1 cellular context compared by ENCODE assay signal in the genomic region with DNA sequence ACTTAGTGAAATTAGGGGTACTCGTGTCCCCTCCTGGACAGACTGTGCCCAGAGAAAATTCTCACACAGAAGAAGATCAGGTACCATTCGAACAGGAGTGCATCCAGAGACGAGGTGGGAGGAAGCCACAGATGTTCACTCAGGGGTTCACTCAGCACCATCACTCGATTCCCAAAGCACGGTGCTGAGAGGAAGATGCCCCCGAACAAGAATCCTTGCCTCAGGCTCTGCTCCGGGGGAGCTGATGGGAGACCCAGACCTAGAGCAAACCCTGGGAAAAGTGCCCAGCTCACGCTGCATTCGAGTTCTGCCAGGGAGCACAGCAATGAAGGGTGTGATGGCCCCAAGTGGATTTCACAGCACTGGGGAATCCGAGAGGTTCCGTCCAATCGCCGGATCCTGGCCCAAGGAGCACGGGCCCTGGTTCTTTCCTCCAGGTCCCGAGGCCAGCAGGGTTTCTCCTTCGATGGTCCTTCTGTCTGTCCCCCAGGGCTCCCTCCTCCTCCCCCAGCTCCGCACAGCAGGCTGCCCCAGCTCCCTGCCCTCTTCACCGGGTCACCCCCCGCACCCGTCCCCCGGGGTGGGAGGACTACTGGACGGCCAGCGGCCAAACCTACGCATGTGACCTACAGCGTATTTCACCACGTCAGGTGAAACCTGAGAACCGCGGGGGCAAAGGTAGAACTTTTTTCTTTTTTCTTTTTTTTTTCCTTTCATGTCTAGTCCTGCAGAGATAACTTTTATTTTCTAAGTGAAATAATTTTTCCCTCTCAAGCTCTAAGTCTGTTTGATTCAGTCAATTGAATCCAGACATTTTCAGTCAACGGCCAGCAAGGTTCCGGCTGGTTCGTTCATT.
TF ChIP-seq lines count a peak whose summit lies in the region.

No MANE protein-coding gene starts in this region.

TF ChIP-seq in HepG2, 621 proteins besides CTCF, POLR2A, EP300 and RAD21 (continued from another document and continues in another):
- TF ChIP-seq ZNF407 (CRISPR knock-in tag; IDR thresholded peaks at IDR 0.05; ENCODE audit: not compliant biosample characterization) (no peak), REL (CRISPR knock-in tag; conservative IDR thresholded peaks at IDR 0.05) (no peak), ATM (IDR thresholded peaks at IDR 0.05; ENCODE audit: borderline replicate concordance) (no peak), CSRNP2 (CRISPR knock-in tag; conservative IDR thresholded peaks at IDR 0.05; ENCODE audit: low read depth) (no peak), GZF1 (CRISPR knock-in tag; IDR thresholded peaks at IDR 0.05) (no peak), GATA4 (IDR thresholded peaks at IDR 0.05; ENCODE audit: borderline replicate concordance, low read depth) (no peak), ZNF790 (CRISPR knock-in tag; IDR thresholded peaks at IDR 0.05; ENCODE audit: borderline replicate concordance) (no peak), YEATS2 (CRISPR knock-in tag; IDR thresholded peaks at IDR 0.05; ENCODE audit: borderline replicate concordance) (no peak), ZFP41 (CRISPR knock-in tag; IDR thresholded peaks at IDR 0.05; ENCODE audit: borderline replicate concordance) (no peak), ATAD3A (CRISPR knock-in tag; IDR thresholded peaks at IDR 0.05) (no peak), KAT7 (CRISPR knock-in tag; IDR thresholded peaks at IDR 0.05; ENCODE audit: borderline replicate concordance) (no peak), ZBTB1 (CRISPR knock-in tag; IDR thresholded peaks at IDR 0.05; ENCODE audit: borderline replicate concordance) (no peak), ZNF879 (CRISPR knock-in tag; IDR thresholded peaks at IDR 0.05) (no peak), DMTF1 (CRISPR knock-in tag; IDR thresholded peaks at IDR 0.05) (no peak), ZNF138 (CRISPR knock-in tag; IDR thresholded peaks at IDR 0.05; ENCODE audit: low read depth) (no peak), ZNF512 (CRISPR knock-in tag; IDR thresholded peaks at IDR 0.05) (no peak), HNRNPL (IDR thresholded peaks at IDR 0.05; ENCODE audit: low read depth, low read length) (no peak), SRSF1 (optimal IDR thresholded peaks at IDR 0.05; ENCODE audit: low read depth, low read length) (no peak), ZNF264 (CRISPR knock-in tag; IDR thresholded peaks at IDR 0.05) (no peak), HDAC2 (CRISPR knock-in tag; IDR thresholded peaks at IDR 0.05) (0 out of 2 replicates have a peak, but pooled peaks have one; percentile 34), RAD51 (IDR thresholded peaks at IDR 0.05; ENCODE audit: borderline replicate concordance) (no peak), KLF6 (CRISPR knock-in tag; IDR thresholded peaks at IDR 0.05) (no peak), ZSCAN20 (CRISPR knock-in tag; IDR thresholded peaks at IDR 0.05; ENCODE audit: borderline replicate concordance) (no peak), ARNTL (CRISPR knock-in tag; IDR thresholded peaks at IDR 0.05) (peak; percentile 50; the same call in 1 of the 2 replicates), ZNF44 (CRISPR knock-in tag; IDR thresholded peaks at IDR 0.05) (no peak), HMGXB4 (CRISPR knock-in tag; IDR thresholded peaks at IDR 0.05; ENCODE audit: borderline replicate concordance in 1 of 2, low read depth in 1 of 2) (0 out of 4 replicates have a peak, but pooled peaks of 1 of the 2 experiments have one; percentile 29), SPEN (CRISPR knock-in tag; IDR thresholded peaks at IDR 0.05; ENCODE audit: low read depth) (peak; percentile 67), ZFP37 (CRISPR knock-in tag; IDR thresholded peaks at IDR 0.05; ENCODE audit: borderline replicate concordance) (no peak), THAP11 (CRISPR knock-in tag; IDR thresholded peaks at IDR 0.05) (peak; percentile 42; the same call in 1 of the 2 replicates)
- TF ChIP-seq, protein P1, sequence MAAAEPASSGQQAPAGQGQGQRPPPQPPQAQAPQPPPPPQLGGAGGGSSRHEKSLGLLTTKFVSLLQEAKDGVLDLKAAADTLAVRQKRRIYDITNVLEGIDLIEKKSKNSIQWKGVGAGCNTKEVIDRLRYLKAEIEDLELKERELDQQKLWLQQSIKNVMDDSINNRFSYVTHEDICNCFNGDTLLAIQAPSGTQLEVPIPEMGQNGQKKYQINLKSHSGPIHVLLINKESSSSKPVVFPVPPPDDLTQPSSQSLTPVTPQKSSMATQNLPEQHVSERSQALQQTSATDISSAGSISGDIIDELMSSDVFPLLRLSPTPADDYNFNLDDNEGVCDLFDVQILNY (CRISPR knock-in tag; conservative IDR thresholded peaks at IDR 0.05): no peak
- TF ChIP-seq, protein P2, sequence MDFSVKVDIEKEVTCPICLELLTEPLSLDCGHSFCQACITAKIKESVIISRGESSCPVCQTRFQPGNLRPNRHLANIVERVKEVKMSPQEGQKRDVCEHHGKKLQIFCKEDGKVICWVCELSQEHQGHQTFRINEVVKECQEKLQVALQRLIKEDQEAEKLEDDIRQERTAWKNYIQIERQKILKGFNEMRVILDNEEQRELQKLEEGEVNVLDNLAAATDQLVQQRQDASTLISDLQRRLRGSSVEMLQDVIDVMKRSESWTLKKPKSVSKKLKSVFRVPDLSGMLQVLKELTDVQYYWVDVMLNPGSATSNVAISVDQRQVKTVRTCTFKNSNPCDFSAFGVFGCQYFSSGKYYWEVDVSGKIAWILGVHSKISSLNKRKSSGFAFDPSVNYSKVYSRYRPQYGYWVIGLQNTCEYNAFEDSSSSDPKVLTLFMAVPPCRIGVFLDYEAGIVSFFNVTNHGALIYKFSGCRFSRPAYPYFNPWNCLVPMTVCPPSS (IDR thresholded peaks at IDR 0.05): no peak
- TF ChIP-seq, protein P3, sequence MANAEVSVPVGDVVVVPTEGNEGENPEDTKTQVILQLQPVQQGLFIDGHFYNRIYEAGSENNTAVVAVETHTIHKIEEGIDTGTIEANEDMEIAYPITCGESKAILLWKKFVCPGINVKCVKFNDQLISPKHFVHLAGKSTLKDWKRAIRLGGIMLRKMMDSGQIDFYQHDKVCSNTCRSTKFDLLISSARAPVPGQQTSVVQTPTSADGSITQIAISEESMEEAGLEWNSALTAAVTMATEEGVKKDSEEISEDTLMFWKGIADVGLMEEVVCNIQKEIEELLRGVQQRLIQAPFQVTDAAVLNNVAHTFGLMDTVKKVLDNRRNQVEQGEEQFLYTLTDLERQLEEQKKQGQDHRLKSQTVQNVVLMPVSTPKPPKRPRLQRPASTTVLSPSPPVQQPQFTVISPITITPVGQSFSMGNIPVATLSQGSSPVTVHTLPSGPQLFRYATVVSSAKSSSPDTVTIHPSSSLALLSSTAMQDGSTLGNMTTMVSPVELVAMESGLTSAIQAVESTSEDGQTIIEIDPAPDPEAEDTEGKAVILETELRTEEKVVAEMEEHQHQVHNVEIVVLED (CRISPR knock-in tag; IDR thresholded peaks at IDR 0.05; ENCODE audit: borderline replicate concordance): peak; percentile 37; the same call in 1 of the 2 replicates
- TF ChIP-seq, protein P4, sequence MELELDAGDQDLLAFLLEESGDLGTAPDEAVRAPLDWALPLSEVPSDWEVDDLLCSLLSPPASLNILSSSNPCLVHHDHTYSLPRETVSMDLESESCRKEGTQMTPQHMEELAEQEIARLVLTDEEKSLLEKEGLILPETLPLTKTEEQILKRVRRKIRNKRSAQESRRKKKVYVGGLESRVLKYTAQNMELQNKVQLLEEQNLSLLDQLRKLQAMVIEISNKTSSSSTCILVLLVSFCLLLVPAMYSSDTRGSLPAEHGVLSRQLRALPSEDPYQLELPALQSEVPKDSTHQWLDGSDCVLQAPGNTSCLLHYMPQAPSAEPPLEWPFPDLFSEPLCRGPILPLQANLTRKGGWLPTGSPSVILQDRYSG (CRISPR knock-in tag; IDR thresholded peaks at IDR 0.05): no peak
